19 cellular contexts compared by ENCODE assay signal in genomic region chr17:52235416-52235960, GRCh38.
A peak's percentile ranks its signal among the peaks of the same experiment; 100 is the strongest.
DNase-seq lines count a peak whose midpoint lies in the region; ATAC-seq and TF ChIP-seq lines count a peak whose summit lies in the region.
"Had no signal": no experiment of that assay in that cellular context is flagged by ENCODE, and none has a peak within 500 bp of the region (broad histone marks: within the 10 kb centered on the region; RNA-seq: fewer than 3 reads in every experiment).

No MANE protein-coding gene starts in this region.

- TF ChIP-seq POLR2A in ovary (IDR thresholded peaks at IDR 0.05), result no peak

- no peaks in the 10 kb centered on the region for H3K4me1 Mint-ChIP-seq in naive thymus-derived CD4-positive, alpha-beta T cell

- DNase-seq in right cardiac atrium (peak in 2 of 3 donors; percentile 19 to 55), heart right ventricle (no peak), RWPE2 (ENCODE audit: low spot score) (no peak), kidney epithelial cell (ENCODE audit: low read depth) (peak; percentile 7), ovary (no peak)
- DNase-seq in stimulated activated CD4-positive, alpha-beta T cell treated with anti-CD3 and anti-CD28 coated beads, Interleukin-2, amount 100 ng/mL, for 48 hours, result no peak
- no peak for DNase-seq in naive thymus-derived CD4-positive, alpha-beta T cell
- DNase-seq: DND-41, HFFc6, IMR-90, NCI-H1092 treated with DMSO at 0.1 percent for 48 hours, NCI-H146, NCI-H2029 treated with DMSO at 0.1 percent for 48 hours, NCI-H2171 treated with DMSO at 0.1 percent for 48 hours, PC-3, SJCRH30 had no signal

- CTCF ChIA-PET in naive thymus-derived CD4-positive, alpha-beta T cell (lab: Charles Lee), result no interaction called here

- no peaks in the 10 kb centered on the region for H3K36me3 Mint-ChIP-seq in naive thymus-derived CD4-positive, alpha-beta T cell

- no peaks in the 10 kb centered on the region for H3K9me3 ChIP-seq in right cardiac atrium (ENCODE audit: control insufficient read depth, low read length)
- H3K9me3 ChIP-seq in heart right ventricle, result no peaks in the 10 kb centered on the region
- H3K9me3 ChIP-seq in RWPE2 (ENCODE audit: severe bottlenecking), result no peaks in the 10 kb centered on the region
- no peaks in the 10 kb centered on the region for H3K9me3 ChIP-seq in naive thymus-derived CD4-positive, alpha-beta T cell (ENCODE audit: control insufficient read depth in 2 of 3, low read length in 3 of 3)
- H3K9me3 ChIP-seq in ovary, result no peaks in the 10 kb centered on the region
- H3K9me3 ChIP-seq: A549, SJCRH30 had no signal

- H3K4me1 ChIP-seq in right cardiac atrium (ENCODE audit: control insufficient read depth, insufficient read depth, low read length) (no peaks in the 10 kb centered on the region), heart right ventricle (no peaks in the 10 kb centered on the region), RWPE2 (ENCODE audit: insufficient read depth, poor library complexity, severe bottlenecking) (peaks cover 15% of the 10 kb centered on the region), ovary (ENCODE audit: insufficient read depth) (no peaks in the 10 kb centered on the region)
- H3K4me1 ChIP-seq in naive thymus-derived CD4-positive, alpha-beta T cell (ENCODE audit: control insufficient read depth in 2 of 2, insufficient read depth in 2 of 2, low read length in 2 of 2), result no peaks in the 10 kb centered on the region
- H3K4me1 ChIP-seq: A549, SJCRH30 had no signal

- TF ChIP-seq EP300 in ovary (IDR thresholded peaks at IDR 0.05), result no peak

- TF ChIP-seq CTCF in heart right ventricle (IDR thresholded peaks at IDR 0.05) (no peak), RWPE2 (IDR thresholded peaks at IDR 0.05; ENCODE audit: poor library complexity, severe bottlenecking) (no peak), kidney epithelial cell (IDR thresholded peaks at IDR 0.05; ENCODE audit: insufficient read depth, low read length, poor library complexity, severe bottlenecking) (no peak), ovary (IDR thresholded peaks at IDR 0.05) (no peak)

- H3K27ac Mint-ChIP-seq in naive thymus-derived CD4-positive, alpha-beta T cell, result no peak overlapping the region
- H3K27ac Mint-ChIP-seq: HFFc6 had no signal

- intact Hi-C loops in right cardiac atrium (cut with DNase I) (no loop called here), heart right ventricle (cut with DNase I) (no loop called here), ovary (cut with DNase I) (no loop called here)
- intact Hi-C loops in naive thymus-derived CD4-positive, alpha-beta T cell (cut with micrococcal nuclease), result no loop called here

- H3K27ac ChIP-seq in right cardiac atrium (ENCODE audit: low read length) (no peak overlapping the region), heart right ventricle (no peak overlapping the region), RWPE2 (ENCODE audit: poor library complexity, severe bottlenecking) (peak overlapping the region; percentile 37), ovary (no peak overlapping the region)
- no peak overlapping the region for H3K27ac ChIP-seq in naive thymus-derived CD4-positive, alpha-beta T cell (ENCODE audit: low read depth, low read length)
- H3K27ac ChIP-seq: A549, HL-60, SJCRH30 had no signal

- no peaks in the 10 kb centered on the region for H3K36me3 ChIP-seq in heart right ventricle
- no peaks in the 10 kb centered on the region for H3K36me3 ChIP-seq in RWPE2 (ENCODE audit: low read depth)
- no peaks in the 10 kb centered on the region for H3K36me3 ChIP-seq in kidney epithelial cell (ENCODE audit: control insufficient read depth, insufficient read depth, low read length)
- H3K36me3 ChIP-seq in naive thymus-derived CD4-positive, alpha-beta T cell (ENCODE audit: control insufficient read depth in 2 of 3, insufficient read depth in 3 of 3, low read length in 3 of 3), result no peaks in the 10 kb centered on the region
- H3K36me3 ChIP-seq in ovary, result no peaks in the 10 kb centered on the region
- H3K36me3 ChIP-seq: SJCRH30 had no signal

- peak; percentile 31 to 47 for ATAC-seq in right cardiac atrium
- no peak for ATAC-seq in heart right ventricle
- peak; percentile 79 for ATAC-seq in RWPE2 (ENCODE audit: low read depth)
- ATAC-seq in HG02610 (IDR thresholded peaks at IDR 0.05; ENCODE audit: unreplicated experiment), result no peak
- ATAC-seq in naive thymus-derived CD4-positive, alpha-beta T cell, result no peak
- ATAC-seq: A549, PC-3 had no signal

- POLR2A ChIA-PET in naive thymus-derived CD4-positive, alpha-beta T cell (lab: Charles Lee), result no interaction called here

- H3K4me3 Mint-ChIP-seq in naive thymus-derived CD4-positive, alpha-beta T cell, result no peak overlapping the region
- H3K4me3 Mint-ChIP-seq: HFFc6 had no signal

- peaks cover 0 to 15% (median 9%) of the 10 kb centered on the region in 5 donors for H3K27me3 Mint-ChIP-seq in naive thymus-derived CD4-positive, alpha-beta T cell

- WGBS in right cardiac atrium, result 72% methylated on average over 3 of the region's 3 CpGs
- 73 to 76% methylated on average over 3 of the region's 3 CpGs for WGBS in heart right ventricle, 2 donors
- 90% methylated on average over 3 of the region's 3 CpGs for WGBS in ovary, 3 donors

- peaks cover 0 to 5% (median 0%) of the 10 kb centered on the region in 11 donors for H3K9me3 Mint-ChIP-seq in naive thymus-derived CD4-positive, alpha-beta T cell

- H3K4me3 ChIP-seq in right cardiac atrium (ENCODE audit: low read length), result no peak overlapping the region
- H3K4me3 ChIP-seq in heart right ventricle, result no peak overlapping the region
- no peak overlapping the region for H3K4me3 ChIP-seq in RWPE2 (ENCODE audit: severe bottlenecking)
- no peak overlapping the region for H3K4me3 ChIP-seq in kidney epithelial cell (ENCODE audit: low read depth, low read length)
- no peak overlapping the region for H3K4me3 ChIP-seq in naive thymus-derived CD4-positive, alpha-beta T cell (ENCODE audit: low read length)
- H3K4me3 ChIP-seq in ovary, result no peak overlapping the region
- H3K4me3 ChIP-seq: A549, SJCRH30 had no signal

- no peaks in the 10 kb centered on the region for H3K27me3 ChIP-seq in right cardiac atrium (ENCODE audit: control insufficient read depth, insufficient read depth)
- H3K27me3 ChIP-seq in heart right ventricle, result no peaks in the 10 kb centered on the region
- H3K27me3 ChIP-seq in RWPE2 (ENCODE audit: insufficient read depth, poor library complexity, severe bottlenecking), result no peaks in the 10 kb centered on the region
- no peaks in the 10 kb centered on the region for H3K27me3 ChIP-seq in kidney epithelial cell (ENCODE audit: control insufficient read depth, insufficient read depth, low read length)
- no peaks in the 10 kb centered on the region for H3K27me3 ChIP-seq in naive thymus-derived CD4-positive, alpha-beta T cell (ENCODE audit: control insufficient read depth in 2 of 2, insufficient read depth in 2 of 2, low read length in 2 of 2)
- H3K27me3 ChIP-seq in ovary, result no peaks in the 10 kb centered on the region
- H3K27me3 ChIP-seq: SJCRH30 had no signal

Comparison
In these comparisons a context has a peak if more than half of its experiments do, and no peak if none do; other contexts are left out.
1. ATAC-seq: peak in right cardiac atrium (2 of 2) and RWPE2 (single experiment); none in heart right ventricle (0 of 8), HG02610 (single experiment) and naive thymus-derived CD4-positive, alpha-beta T cell (single experiment).
2. DNase-seq: peak in right cardiac atrium (2 of 3) and kidney epithelial cell (single experiment); none in heart right ventricle (0 of 2), RWPE2 (single experiment), stimulated activated CD4-positive, alpha-beta T cell treated with anti-CD3 and anti-CD28 coated beads, Interleukin-2, amount 100 ng/mL, for 48 hours (0 of 2), naive thymus-derived CD4-positive, alpha-beta T cell (0 of 9) and ovary (0 of 5).